Comparison of ENCODE assay signal across 1 cellular context in genomic region chr14:91750634-91751198, GRCh38.
TF ChIP-seq lines count a peak whose summit lies in the region.

No MANE protein-coding gene starts in this region.

TF ChIP-seq in HepG2, 621 proteins besides CTCF, POLR2A, EP300 and RAD21 (continued from another document):
- TF ChIP-seq PRDM10 (CRISPR knock-in tag; IDR thresholded peaks at IDR 0.05; ENCODE audit: low read depth) = no peak
